1 cellular context compared by ENCODE assay signal in genomic region chr10:1309237-1309968, GRCh38.
TF ChIP-seq lines count a peak whose summit lies in the region.

No MANE protein-coding gene starts in this region.

TF ChIP-seq in GM23338, 12 proteins besides CTCF, POLR2A, EP300 and RAD21 (continued from another document):
- TF ChIP-seq, protein P1, sequence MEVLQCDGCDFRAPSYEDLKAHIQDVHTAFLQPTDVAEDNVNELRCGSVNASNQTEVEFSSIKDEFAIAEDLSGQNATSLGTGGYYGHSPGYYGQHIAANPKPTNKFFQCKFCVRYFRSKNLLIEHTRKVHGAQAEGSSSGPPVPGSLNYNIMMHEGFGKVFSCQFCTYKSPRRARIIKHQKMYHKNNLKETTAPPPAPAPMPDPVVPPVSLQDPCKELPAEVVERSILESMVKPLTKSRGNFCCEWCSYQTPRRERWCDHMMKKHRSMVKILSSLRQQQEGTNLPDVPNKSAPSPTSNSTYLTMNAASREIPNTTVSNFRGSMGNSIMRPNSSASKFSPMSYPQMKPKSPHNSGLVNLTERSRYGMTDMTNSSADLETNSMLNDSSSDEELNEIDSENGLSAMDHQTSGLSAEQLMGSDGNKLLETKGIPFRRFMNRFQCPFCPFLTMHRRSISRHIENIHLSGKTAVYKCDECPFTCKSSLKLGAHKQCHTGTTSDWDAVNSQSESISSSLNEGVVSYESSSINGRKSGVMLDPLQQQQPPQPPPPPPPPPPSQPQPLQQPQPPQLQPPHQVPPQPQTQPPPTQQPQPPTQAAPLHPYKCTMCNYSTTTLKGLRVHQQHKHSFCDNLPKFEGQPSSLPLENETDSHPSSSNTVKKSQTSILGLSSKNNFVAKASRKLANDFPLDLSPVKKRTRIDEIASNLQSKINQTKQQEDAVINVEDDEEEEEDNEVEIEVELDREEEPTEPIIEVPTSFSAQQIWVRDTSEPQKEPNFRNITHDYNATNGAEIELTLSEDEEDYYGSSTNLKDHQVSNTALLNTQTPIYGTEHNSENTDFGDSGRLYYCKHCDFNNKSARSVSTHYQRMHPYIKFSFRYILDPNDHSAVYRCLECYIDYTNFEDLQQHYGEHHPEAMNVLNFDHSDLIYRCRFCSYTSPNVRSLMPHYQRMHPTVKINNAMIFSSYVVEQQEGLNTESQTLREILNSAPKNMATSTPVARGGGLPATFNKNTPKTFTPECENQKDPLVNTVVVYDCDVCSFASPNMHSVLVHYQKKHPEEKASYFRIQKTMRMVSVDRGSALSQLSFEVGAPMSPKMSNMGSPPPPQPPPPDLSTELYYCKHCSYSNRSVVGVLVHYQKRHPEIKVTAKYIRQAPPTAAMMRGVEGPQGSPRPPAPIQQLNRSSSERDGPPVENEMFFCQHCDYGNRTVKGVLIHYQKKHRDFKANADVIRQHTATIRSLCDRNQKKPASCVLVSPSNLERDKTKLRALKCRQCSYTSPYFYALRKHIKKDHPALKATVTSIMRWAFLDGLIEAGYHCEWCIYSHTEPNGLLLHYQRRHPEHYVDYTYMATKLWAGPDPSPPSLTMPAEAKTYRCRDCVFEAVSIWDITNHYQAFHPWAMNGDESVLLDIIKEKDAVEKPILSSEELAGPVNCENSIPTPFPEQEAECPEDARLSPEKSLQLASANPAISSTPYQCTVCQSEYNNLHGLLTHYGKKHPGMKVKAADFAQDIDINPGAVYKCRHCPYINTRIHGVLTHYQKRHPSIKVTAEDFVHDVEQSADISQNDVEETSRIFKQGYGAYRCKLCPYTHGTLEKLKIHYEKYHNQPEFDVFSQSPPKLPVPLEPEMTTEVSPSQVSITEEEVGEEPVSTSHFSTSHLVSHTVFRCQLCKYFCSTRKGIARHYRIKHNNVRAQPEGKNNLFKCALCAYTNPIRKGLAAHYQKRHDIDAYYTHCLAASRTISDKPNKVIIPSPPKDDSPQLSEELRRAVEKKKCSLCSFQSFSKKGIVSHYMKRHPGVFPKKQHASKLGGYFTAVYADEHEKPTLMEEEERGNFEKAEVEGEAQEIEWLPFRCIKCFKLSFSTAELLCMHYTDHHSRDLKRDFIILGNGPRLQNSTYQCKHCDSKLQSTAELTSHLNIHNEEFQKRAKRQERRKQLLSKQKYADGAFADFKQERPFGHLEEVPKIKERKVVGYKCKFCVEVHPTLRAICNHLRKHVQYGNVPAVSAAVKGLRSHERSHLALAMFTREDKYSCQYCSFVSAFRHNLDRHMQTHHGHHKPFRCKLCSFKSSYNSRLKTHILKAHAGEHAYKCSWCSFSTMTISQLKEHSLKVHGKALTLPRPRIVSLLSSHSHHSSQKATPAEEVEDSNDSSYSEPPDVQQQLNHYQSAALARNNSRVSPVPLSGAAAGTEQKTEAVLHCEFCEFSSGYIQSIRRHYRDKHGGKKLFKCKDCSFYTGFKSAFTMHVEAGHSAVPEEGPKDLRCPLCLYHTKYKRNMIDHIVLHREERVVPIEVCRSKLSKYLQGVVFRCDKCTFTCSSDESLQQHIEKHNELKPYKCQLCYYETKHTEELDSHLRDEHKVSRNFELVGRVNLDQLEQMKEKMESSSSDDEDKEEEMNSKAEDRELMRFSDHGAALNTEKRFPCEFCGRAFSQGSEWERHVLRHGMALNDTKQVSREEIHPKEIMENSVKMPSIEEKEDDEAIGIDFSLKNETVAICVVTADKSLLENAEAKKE (CRISPR knock-in tag; IDR thresholded peaks at IDR 0.05), result peak; percentile 75
- TF ChIP-seq STAT1 (IDR thresholded peaks at IDR 0.05; ENCODE audit: unreplicated experiment), result no peak
- no peak for TF ChIP-seq CREB1 (CRISPR knock-in tag; IDR thresholded peaks at IDR 0.05; ENCODE audit: low read depth)
- TF ChIP-seq REST (IDR thresholded peaks at IDR 0.05; ENCODE audit: unreplicated experiment), result no peak
- TF ChIP-seq JUNB (IDR thresholded peaks at IDR 0.05; ENCODE audit: unreplicated experiment), result no peak
- no peak for TF ChIP-seq ZNF331 (CRISPR knock-in tag; IDR thresholded peaks at IDR 0.05; ENCODE audit: low read depth)
- no peak for TF ChIP-seq ZNF114 (CRISPR knock-in tag; IDR thresholded peaks at IDR 0.05)
TF ChIP-seq in GM23338: peak in this region for 4.
